In the genomic region with DNA sequence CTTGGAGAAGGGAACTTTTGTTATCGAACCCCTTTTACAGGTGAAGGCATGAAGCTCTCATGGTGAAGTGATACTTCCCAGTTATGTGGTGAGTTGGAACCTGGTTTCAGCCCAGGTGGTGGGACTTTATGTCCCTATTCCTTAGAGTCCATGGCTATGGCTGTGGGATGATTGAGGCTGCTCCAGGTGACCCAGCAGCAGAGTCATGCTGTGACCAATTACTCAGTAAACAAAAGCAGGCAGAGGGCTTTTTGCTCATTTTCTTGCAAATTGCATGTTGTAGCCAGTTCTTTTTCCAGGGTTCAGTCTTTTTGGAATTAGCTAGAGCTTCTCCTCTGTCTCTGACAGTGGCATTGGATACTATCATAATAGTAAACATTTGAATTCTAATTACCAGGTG, we compare ENCODE assay signal across 13 cellular contexts.
DNase-seq lines count a peak whose midpoint lies in the region; ATAC-seq and TF ChIP-seq lines count a peak whose summit lies in the region.
"Had no signal": no experiment of that assay in that cellular context is flagged by ENCODE, and none has a peak within 500 bp of the region (broad histone marks: within the 10 kb centered on the region; RNA-seq: fewer than 3 reads in every experiment).

No MANE protein-coding gene starts in this region.

- DNase-seq in NCI-H1417 (lab: John Stamatoyannopoulos, UW) (peak in 2 of 3 experiments; percentile 24 to 61), NCI-H1417 treated with DMSO at 0.1 percent for 48 hours (lab: John Stamatoyannopoulos, UW) (no peak), NCI-H2227 (lab: John Stamatoyannopoulos, UW; ENCODE audit: unreplicated experiment) (peak; percentile 65), WTC11 (ENCODE audit: low spot score) (no peak), iPS-NIHi11 (ENCODE audit: low spot score) (peak; percentile 28), mucosa of gallbladder (ENCODE audit: low spot score) (no peak), glutamatergic neuron (no peak)
- DNase-seq in activated T-cell treated with anti-CD3 and anti-CD28 coated beads, Interleukin-2, amount 50 U/mL, for 4 hours: no peak
- DNase-seq: CD8-positive, alpha-beta T cell; DMS53; GF-D8 had no signal

- H3K27me3 Mint-ChIP-seq in WTC11 (ENCODE audit: low read depth): no peaks in the 10 kb centered on the region; the same call in 1 of the 2 replicates
- H3K27me3 Mint-ChIP-seq in glutamatergic neuron (ENCODE audit: unreplicated experiment): no peaks in the 10 kb centered on the region
- H3K27me3 Mint-ChIP-seq in activated T-cell treated with anti-CD3 and anti-CD28 coated beads, Interleukin-2, amount 50 U/mL, for 4 hours (ENCODE audit: low read depth): no peaks in the 10 kb centered on the region

- no peak overlapping the region for H3K4me3 Mint-ChIP-seq in WTC11
- no peak overlapping the region for H3K4me3 Mint-ChIP-seq in glutamatergic neuron (ENCODE audit: unreplicated experiment)
- H3K4me3 Mint-ChIP-seq in activated T-cell treated with anti-CD3 and anti-CD28 coated beads, Interleukin-2, amount 50 U/mL, for 4 hours: no peak overlapping the region
- H3K4me3 Mint-ChIP-seq: CD14-positive monocyte; CD8-positive, alpha-beta T cell had no signal

- H3K9me3 Mint-ChIP-seq in WTC11 (peaks cover 24% of the 10 kb centered on the region), glutamatergic neuron (ENCODE audit: unreplicated experiment) (no peaks in the 10 kb centered on the region)
- H3K9me3 Mint-ChIP-seq in activated T-cell treated with anti-CD3 and anti-CD28 coated beads, Interleukin-2, amount 50 U/mL, for 4 hours: no peaks in the 10 kb centered on the region

- CTCF ChIA-PET in WTC11 (lab: Charles Lee): interaction anchor here (1.1 to 1.8 kb wide), 2 partner anchors 14 to 46 kb away, joined by 3 to 7 read pairs; no protein-coding TSS in a partner anchor

- H3K4me1 Mint-ChIP-seq in WTC11 (peaks cover 37% of the 10 kb centered on the region), glutamatergic neuron (ENCODE audit: low read depth, unreplicated experiment) (no peaks in the 10 kb centered on the region)
- no peaks in the 10 kb centered on the region for H3K4me1 Mint-ChIP-seq in activated T-cell treated with anti-CD3 and anti-CD28 coated beads, Interleukin-2, amount 50 U/mL, for 4 hours (ENCODE audit: low read depth)
- H3K4me1 Mint-ChIP-seq: CD14-positive monocyte had no signal

- POLR2A ChIA-PET in WTC11 (lab: Charles Lee): interaction anchor here (0.6 kb wide), 2 partner anchors 28 to 338 kb away, joined by 4 to 6 read pairs; no protein-coding TSS in a partner anchor

- H3K27ac Mint-ChIP-seq in WTC11: no peak overlapping the region
- H3K27ac Mint-ChIP-seq in glutamatergic neuron (ENCODE audit: unreplicated experiment): no peak overlapping the region
- H3K27ac Mint-ChIP-seq: CD14-positive monocyte; CD8-positive, alpha-beta T cell had no signal

- H3K36me3 Mint-ChIP-seq in WTC11: 0 out of 2 replicates have a peak, but pooled peaks cover 2% of the 10 kb centered on the region
- H3K36me3 Mint-ChIP-seq in glutamatergic neuron (ENCODE audit: unreplicated experiment): no peaks in the 10 kb centered on the region
- H3K36me3 Mint-ChIP-seq in activated T-cell treated with anti-CD3 and anti-CD28 coated beads, Interleukin-2, amount 50 U/mL, for 4 hours (ENCODE audit: insufficient read depth): no peaks in the 10 kb centered on the region
- H3K36me3 Mint-ChIP-seq: CD14-positive monocyte; CD8-positive, alpha-beta T cell had no signal

- peak; percentile 81 for ATAC-seq in WTC11
- ATAC-seq in activated T-cell treated with anti-CD3 and anti-CD28 coated beads, Interleukin-2, amount 50 U/mL, for 4 hours: no peak
- ATAC-seq: CD8-positive, alpha-beta T cell; HCT116 had no signal

- no peak for TF ChIP-seq CTCF in WTC11 (IDR thresholded peaks at IDR 0.05)
- TF ChIP-seq CTCF in glutamatergic neuron (IDR thresholded peaks at IDR 0.05; ENCODE audit: partially characterized antibody, unreplicated experiment): no peak

TF ChIP-seq in WTC11, 78 proteins besides CTCF, POLR2A, EP300 and RAD21 (continues in another document):
- TF ChIP-seq MYBL2 (CRISPR knock-in tag; IDR thresholded peaks at IDR 0.05): no peak
- TF ChIP-seq, protein P1, sequence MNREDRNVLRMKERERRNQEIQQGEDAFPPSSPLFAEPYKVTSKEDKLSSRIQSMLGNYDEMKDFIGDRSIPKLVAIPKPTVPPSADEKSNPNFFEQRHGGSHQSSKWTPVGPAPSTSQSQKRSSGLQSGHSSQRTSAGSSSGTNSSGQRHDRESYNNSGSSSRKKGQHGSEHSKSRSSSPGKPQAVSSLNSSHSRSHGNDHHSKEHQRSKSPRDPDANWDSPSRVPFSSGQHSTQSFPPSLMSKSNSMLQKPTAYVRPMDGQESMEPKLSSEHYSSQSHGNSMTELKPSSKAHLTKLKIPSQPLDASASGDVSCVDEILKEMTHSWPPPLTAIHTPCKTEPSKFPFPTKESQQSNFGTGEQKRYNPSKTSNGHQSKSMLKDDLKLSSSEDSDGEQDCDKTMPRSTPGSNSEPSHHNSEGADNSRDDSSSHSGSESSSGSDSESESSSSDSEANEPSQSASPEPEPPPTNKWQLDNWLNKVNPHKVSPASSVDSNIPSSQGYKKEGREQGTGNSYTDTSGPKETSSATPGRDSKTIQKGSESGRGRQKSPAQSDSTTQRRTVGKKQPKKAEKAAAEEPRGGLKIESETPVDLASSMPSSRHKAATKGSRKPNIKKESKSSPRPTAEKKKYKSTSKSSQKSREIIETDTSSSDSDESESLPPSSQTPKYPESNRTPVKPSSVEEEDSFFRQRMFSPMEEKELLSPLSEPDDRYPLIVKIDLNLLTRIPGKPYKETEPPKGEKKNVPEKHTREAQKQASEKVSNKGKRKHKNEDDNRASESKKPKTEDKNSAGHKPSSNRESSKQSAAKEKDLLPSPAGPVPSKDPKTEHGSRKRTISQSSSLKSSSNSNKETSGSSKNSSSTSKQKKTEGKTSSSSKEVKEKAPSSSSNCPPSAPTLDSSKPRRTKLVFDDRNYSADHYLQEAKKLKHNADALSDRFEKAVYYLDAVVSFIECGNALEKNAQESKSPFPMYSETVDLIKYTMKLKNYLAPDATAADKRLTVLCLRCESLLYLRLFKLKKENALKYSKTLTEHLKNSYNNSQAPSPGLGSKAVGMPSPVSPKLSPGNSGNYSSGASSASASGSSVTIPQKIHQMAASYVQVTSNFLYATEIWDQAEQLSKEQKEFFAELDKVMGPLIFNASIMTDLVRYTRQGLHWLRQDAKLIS (CRISPR knock-in tag; IDR thresholded peaks at IDR 0.05; ENCODE audit: borderline replicate concordance): no peak
- no peak for TF ChIP-seq USF2 (CRISPR knock-in tag; IDR thresholded peaks at IDR 0.05)
- TF ChIP-seq, protein P2, sequence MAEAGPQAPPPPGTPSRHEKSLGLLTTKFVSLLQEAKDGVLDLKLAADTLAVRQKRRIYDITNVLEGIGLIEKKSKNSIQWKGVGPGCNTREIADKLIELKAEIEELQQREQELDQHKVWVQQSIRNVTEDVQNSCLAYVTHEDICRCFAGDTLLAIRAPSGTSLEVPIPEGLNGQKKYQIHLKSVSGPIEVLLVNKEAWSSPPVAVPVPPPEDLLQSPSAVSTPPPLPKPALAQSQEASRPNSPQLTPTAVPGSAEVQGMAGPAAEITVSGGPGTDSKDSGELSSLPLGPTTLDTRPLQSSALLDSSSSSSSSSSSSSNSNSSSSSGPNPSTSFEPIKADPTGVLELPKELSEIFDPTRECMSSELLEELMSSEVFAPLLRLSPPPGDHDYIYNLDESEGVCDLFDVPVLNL (CRISPR knock-in tag; IDR thresholded peaks at IDR 0.05; ENCODE audit: borderline replicate concordance, low read depth): no peak
- no peak for TF ChIP-seq ETV6 (CRISPR knock-in tag; IDR thresholded peaks at IDR 0.05)
- TF ChIP-seq FOXJ3 (CRISPR knock-in tag; IDR thresholded peaks at IDR 0.05; ENCODE audit: borderline replicate concordance): no peak
- no peak for TF ChIP-seq AR (CRISPR knock-in tag; IDR thresholded peaks at IDR 0.05)
- no peak for TF ChIP-seq JUN (CRISPR knock-in tag; IDR thresholded peaks at IDR 0.05)
- TF ChIP-seq NR2C2 (CRISPR knock-in tag; IDR thresholded peaks at IDR 0.05): no peak

Comparison
In these comparisons a context has a peak if more than half of its experiments do, and no peak if none do; other contexts are left out.
1. DNase-seq: peak in NCI-H1417 (2 of 3), NCI-H2227 (single experiment) and iPS-NIHi11 (single experiment); none in NCI-H1417 treated with DMSO at 0.1 percent for 48 hours (single experiment), WTC11 (single experiment), mucosa of gallbladder (single experiment), glutamatergic neuron (single experiment) and activated T-cell treated with anti-CD3 and anti-CD28 coated beads, Interleukin-2, amount 50 U/mL, for 4 hours (single experiment).